ENCODE assay signal across 14 cellular contexts in the genomic region with DNA sequence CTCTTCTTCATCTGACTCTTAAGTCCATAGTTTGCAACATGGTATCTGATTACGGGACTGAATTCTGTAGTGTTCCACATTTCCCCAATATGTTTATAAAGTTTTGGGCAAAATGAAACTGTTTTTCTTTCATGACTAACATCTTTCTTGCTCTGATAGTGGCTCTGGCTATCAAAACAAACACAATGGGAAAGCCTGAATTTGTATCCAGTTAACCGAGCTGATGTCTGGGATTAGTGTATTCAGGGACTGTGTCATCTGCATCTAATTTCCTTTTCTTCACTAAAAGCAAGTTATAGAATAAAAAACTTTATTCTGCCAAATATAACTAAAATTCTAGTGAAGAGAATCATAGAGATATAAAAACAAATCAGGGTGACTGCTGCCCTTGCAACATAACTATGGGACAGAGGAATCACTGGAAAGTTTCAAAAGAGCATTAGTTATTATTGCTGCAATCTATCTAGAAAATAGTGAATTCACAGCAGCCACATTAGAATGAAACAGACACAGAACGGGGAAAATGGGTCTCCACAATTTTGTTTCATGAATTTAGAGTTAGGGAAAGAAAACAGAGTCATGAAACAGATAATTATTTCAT.
DNase-seq lines count a peak whose midpoint lies in the region; ATAC-seq and TF ChIP-seq lines count a peak whose summit lies in the region.
"Had no signal": no experiment of that assay in that cellular context is flagged by ENCODE, and none has a peak within 500 bp of the region (broad histone marks: within the 10 kb centered on the region; RNA-seq: fewer than 3 reads in every experiment).

No MANE protein-coding gene starts in this region.

- no peak overlapping the region for H2AFZ ChIP-seq in DND-41 (ENCODE audit: low read depth, low read length)

- H3K27me3 ChIP-seq in DND-41 (ENCODE audit: insufficient read depth, low read length, poor library complexity) (no peaks in the 10 kb centered on the region), skeletal muscle satellite cell (ENCODE audit: control insufficient read depth, insufficient read depth, low read length) (no peaks in the 10 kb centered on the region), A673 (replicated peaks; ENCODE audit: insufficient read depth, low read depth, low read length, poor library complexity) (no peaks in the 10 kb centered on the region)

- CTCF ChIA-PET in A673 (lab: Charles Lee), result no interaction called here

- no peaks in the 10 kb centered on the region for H4K20me1 ChIP-seq in DND-41 (ENCODE audit: insufficient read depth, low read length)

- H3K9ac ChIP-seq in DND-41 (ENCODE audit: low read depth, low read length) (no peak overlapping the region; the same call in 1 of the 2 replicates), skeletal muscle satellite cell (ENCODE audit: low read depth, low read length) (peak overlapping the region; percentile 19)

- H3K4me3 ChIP-seq in DND-41 (ENCODE audit: low read depth in 1 of 2, low read length in 2 of 2) (no peak overlapping the region), skeletal muscle satellite cell (ENCODE audit: low read length) (no peak overlapping the region), A673 (ENCODE audit: low read depth, low read length, poor library complexity, severe bottlenecking) (no peak overlapping the region)

- intact Hi-C loops in A673 (cut with micrococcal nuclease; ENCODE audit: unreplicated experiment), result no loop called here

- TF ChIP-seq CTCF in DND-41 (IDR thresholded peaks at IDR 0.05; ENCODE audit: borderline replicate concordance, extremely low read depth, low read length, poor library complexity, severe bottlenecking) (no peak), A673 (conservative IDR thresholded peaks at IDR 0.05; ENCODE audit: low read depth, low read length) (no peak)

- H3K27ac ChIP-seq in DND-41 (ENCODE audit: low read length) (peak overlapping the region; percentile 58), A673 (ENCODE audit: low read depth, low read length, poor library complexity, severe bottlenecking) (no peak overlapping the region)

- no TSS peak for BruUV-seq in A673 (replicated peaks; lab: Mats Ljungman, UMichigan)

- peaks cover 30% of the 10 kb centered on the region for H3K36me3 ChIP-seq in DND-41 (ENCODE audit: insufficient read depth, low read length)
- peaks cover 43% of the 10 kb centered on the region for H3K36me3 ChIP-seq in skeletal muscle satellite cell (ENCODE audit: insufficient read depth, low read length)
- no peaks in the 10 kb centered on the region for H3K36me3 ChIP-seq in A673 (ENCODE audit: insufficient read depth, low read length, poor library complexity, severe bottlenecking)

- POLR2A ChIA-PET in A673 (lab: Charles Lee; ENCODE audit: low non-redundant PET), result no interaction called here

- ATAC-seq in DND-41 (ENCODE audit: insufficient read depth, low read depth), result no peak
- ATAC-seq in SK-N-SH treated with all-trans-retinoic acid at 6 μM for 48 hours, result peak; percentile 77
- no peak for ATAC-seq in HG03571 (IDR thresholded peaks at IDR 0.05; ENCODE audit: unreplicated experiment)
- ATAC-seq: activated CD8-positive, alpha-beta T cell treated with anti-CD3 and anti-CD28 coated beads for 36 hours; T-cell had no signal

- H3K4me2 ChIP-seq in DND-41 (ENCODE audit: insufficient read depth, low read length) (no peak overlapping the region), skeletal muscle satellite cell (ENCODE audit: low read length) (peak overlapping the region; percentile 53)

- H3K4me1 ChIP-seq in DND-41 (ENCODE audit: insufficient read depth, low read length), result peaks cover 91% of the 10 kb centered on the region
- peaks cover 39% of the 10 kb centered on the region for H3K4me1 ChIP-seq in skeletal muscle satellite cell (ENCODE audit: control insufficient read depth, insufficient read depth, low read length)
- peaks cover 13% of the 10 kb centered on the region for H3K4me1 ChIP-seq in A673 (ENCODE audit: insufficient read depth, low read length, poor library complexity, severe bottlenecking)

- H3K9me3 ChIP-seq in DND-41 (ENCODE audit: insufficient read depth, low read length, severe bottlenecking) (no peaks in the 10 kb centered on the region), skeletal muscle satellite cell (replicated peaks; ENCODE audit: low read length) (no peaks in the 10 kb centered on the region), A673 (ENCODE audit: low read depth, low read length, poor library complexity, severe bottlenecking) (no peaks in the 10 kb centered on the region)

- DNase-seq in DND-41 (no peak), fibroblast of gingiva (ENCODE audit: low read depth) (peak; percentile 93), cerebellum (ENCODE audit: low spot score) (no peak), A673 (ENCODE audit: low spot score) (no peak), NCI-H146 (lab: John Stamatoyannopoulos, UW) (no peak)
- DNase-seq: activated CD8-positive, alpha-beta T cell treated with anti-CD3 and anti-CD28 coated beads for 36 hours; Calu3; KBM-7; NCI-H2029 treated with DMSO at 0.1 percent for 48 hours; stimulated activated CD4-positive, alpha-beta T cell treated with anti-CD3 and anti-CD28 coated beads, Interleukin-12 subunit alpha, Interleukin-12 subunit beta, amount 100 ng/mL, for 4 hours; T-cell had no signal

- H3K79me2 ChIP-seq in DND-41 (ENCODE audit: insufficient read depth, low read length), result peaks cover 12% of the 10 kb centered on the region

TF ChIP-seq in SK-N-SH treated with all-trans-retinoic acid at 6 μM for 48 hours, 23 proteins besides CTCF, POLR2A, EP300 and RAD21:
- TF ChIP-seq TCF4 (CRISPR knock-in tag; IDR thresholded peaks at IDR 0.05; ENCODE audit: borderline replicate concordance) (no peak), ARNTL (CRISPR knock-in tag; IDR thresholded peaks at IDR 0.05; ENCODE audit: borderline replicate concordance, low read depth) (no peak), RARB (CRISPR knock-in tag; IDR thresholded peaks at IDR 0.05) (no peak), BACH2 (CRISPR knock-in tag; IDR thresholded peaks at IDR 0.05; ENCODE audit: borderline replicate concordance) (no peak), PPARA (CRISPR knock-in tag; IDR thresholded peaks at IDR 0.05; ENCODE audit: borderline replicate concordance) (no peak), ZNF70 (CRISPR knock-in tag; IDR thresholded peaks at IDR 0.05) (no peak), ISL1 (CRISPR knock-in tag; IDR thresholded peaks at IDR 0.05) (no peak), TSHZ2 (CRISPR knock-in tag; IDR thresholded peaks at IDR 0.05) (no peak)
- TF ChIP-seq, protein P1, sequence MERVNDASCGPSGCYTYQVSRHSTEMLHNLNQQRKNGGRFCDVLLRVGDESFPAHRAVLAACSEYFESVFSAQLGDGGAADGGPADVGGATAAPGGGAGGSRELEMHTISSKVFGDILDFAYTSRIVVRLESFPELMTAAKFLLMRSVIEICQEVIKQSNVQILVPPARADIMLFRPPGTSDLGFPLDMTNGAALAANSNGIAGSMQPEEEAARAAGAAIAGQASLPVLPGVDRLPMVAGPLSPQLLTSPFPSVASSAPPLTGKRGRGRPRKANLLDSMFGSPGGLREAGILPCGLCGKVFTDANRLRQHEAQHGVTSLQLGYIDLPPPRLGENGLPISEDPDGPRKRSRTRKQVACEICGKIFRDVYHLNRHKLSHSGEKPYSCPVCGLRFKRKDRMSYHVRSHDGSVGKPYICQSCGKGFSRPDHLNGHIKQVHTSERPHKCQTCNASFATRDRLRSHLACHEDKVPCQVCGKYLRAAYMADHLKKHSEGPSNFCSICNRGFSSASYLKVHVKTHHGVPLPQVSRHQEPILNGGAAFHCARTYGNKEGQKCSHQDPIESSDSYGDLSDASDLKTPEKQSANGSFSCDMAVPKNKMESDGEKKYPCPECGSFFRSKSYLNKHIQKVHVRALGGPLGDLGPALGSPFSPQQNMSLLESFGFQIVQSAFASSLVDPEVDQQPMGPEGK (CRISPR knock-in tag; IDR thresholded peaks at IDR 0.05; ENCODE audit: borderline replicate concordance), result no peak
- TF ChIP-seq, protein P2, sequence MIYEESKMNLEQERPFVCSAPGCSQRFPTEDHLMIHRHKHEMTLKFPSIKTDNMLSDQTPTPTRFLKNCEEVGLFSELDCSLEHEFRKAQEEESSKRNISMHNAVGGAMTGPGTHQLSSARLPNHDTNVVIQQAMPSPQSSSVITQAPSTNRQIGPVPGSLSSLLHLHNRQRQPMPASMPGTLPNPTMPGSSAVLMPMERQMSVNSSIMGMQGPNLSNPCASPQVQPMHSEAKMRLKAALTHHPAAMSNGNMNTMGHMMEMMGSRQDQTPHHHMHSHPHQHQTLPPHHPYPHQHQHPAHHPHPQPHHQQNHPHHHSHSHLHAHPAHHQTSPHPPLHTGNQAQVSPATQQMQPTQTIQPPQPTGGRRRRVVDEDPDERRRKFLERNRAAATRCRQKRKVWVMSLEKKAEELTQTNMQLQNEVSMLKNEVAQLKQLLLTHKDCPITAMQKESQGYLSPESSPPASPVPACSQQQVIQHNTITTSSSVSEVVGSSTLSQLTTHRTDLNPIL (CRISPR knock-in tag; IDR thresholded peaks at IDR 0.05; ENCODE audit: low read depth), result no peak
